8 cellular contexts compared by ENCODE assay signal in the genomic region with DNA sequence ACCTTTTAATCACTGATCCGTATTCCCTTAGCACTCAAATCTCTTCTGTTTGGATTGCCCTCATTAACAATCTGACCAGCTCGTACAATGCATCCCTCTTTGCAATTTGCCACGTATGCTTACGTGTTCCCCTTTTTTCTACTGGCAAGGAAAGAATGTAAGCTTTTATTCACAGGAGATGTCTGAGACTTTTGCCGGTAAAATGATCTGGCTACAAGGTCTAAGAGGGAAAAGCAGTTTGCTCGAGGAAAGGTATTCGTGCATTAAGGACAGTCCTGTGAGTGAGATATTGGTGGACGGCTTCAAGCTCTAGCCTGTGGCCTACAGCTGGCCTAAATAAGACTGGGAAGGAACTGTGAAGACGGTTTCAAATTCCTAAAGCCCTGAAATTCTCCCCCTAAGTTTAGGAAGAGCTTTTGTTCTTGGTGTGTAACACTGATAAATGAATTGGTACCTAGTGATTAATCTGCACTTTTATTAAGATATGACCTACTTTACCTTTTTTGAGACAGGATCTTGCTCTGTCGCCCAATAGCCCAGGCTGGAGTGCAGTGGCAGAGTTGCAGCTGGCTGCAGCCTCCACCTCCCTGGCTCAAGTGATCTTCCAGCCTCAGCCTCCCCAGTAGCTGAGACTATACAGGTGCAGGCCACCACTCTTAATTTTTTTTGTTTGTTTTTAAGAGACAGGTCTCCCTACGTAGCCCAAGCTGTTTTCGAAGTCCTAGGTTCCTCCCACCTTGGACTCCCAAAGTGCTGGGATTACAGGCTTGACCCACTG. TPM values are rescaled to one million over a fixed set of nuclear protein-coding genes. Genes with fewer than 3 reads are reported as not detected.
DNase-seq lines count a peak whose midpoint lies in the region; ATAC-seq and TF ChIP-seq lines count a peak whose summit lies in the region.

No MANE protein-coding gene starts in this region.

- TSS peak; percentile 70 for BruUV-seq in Calu3 (replicated peaks; lab: Mats Ljungman, UMichigan)

- DNase-seq in Calu3 (no peak), thoracic aorta (ENCODE audit: low spot score) (no peak)
- DNase-seq in Jurkat, Clone E6-1 (ENCODE audit: low read depth, low spot score): peak; percentile 12

- H3K4me3 Mint-ChIP-seq in Calu3 (ENCODE audit: low read depth, unreplicated experiment): peak overlapping the region; percentile 81

- WGBS in adipose tissue, 3 donors: 13 to 19% (median 18%) methylated on average over 12 of the region's 12 CpGs

- peak overlapping the region; percentile 81 for H3K27ac Mint-ChIP-seq in Calu3 (ENCODE audit: unreplicated experiment)

- no peaks in the 10 kb centered on the region for H3K27me3 ChIP-seq in layer of hippocampus (ENCODE audit: control insufficient read depth, insufficient read depth, low read length)
- no peaks in the 10 kb centered on the region for H3K27me3 ChIP-seq in thoracic aorta (replicated peaks; ENCODE audit: insufficient read depth)

- peaks cover 16% of the 10 kb centered on the region for H3K4me1 Mint-ChIP-seq in Calu3 (ENCODE audit: low read depth, unreplicated experiment)

- no peaks in the 10 kb centered on the region for H3K9me3 ChIP-seq in thoracic aorta

- H3K27ac ChIP-seq in adipose tissue (ENCODE audit: low read depth, low read length) (peak overlapping the region; percentile 87), layer of hippocampus (ENCODE audit: low read depth, low read length) (peak overlapping the region; percentile 91), thoracic aorta (peak overlapping the region; percentile 90 to 95)

- H3K4me3 ChIP-seq in Jurkat, Clone E6-1 (ENCODE audit: low read length): peak overlapping the region; percentile 99
- H3K4me3 ChIP-seq in thoracic aorta: peak overlapping the region; percentile 90

- peaks cover 31% of the 10 kb centered on the region for H3K36me3 Mint-ChIP-seq in Calu3 (ENCODE audit: insufficient read depth, unreplicated experiment)

- H3K4me1 ChIP-seq in thoracic aorta (ENCODE audit: control insufficient read depth in 1 of 2, low read depth in 2 of 2): peaks cover 30 to 45% of the 10 kb centered on the region in 2 donors

- H3K9me3 Mint-ChIP-seq in Calu3 (ENCODE audit: low read depth, unreplicated experiment): no peaks in the 10 kb centered on the region

- CTCF ChIA-PET in Calu3 (lab: Charles Lee): no interaction called here

- no peak for ATAC-seq in thoracic aorta (ENCODE audit: insufficient number of reproducible peaks, low FRiP score, low read depth)
- no peak for ATAC-seq in GM19455 (IDR thresholded peaks at IDR 0.05; ENCODE audit: unreplicated experiment)
- ATAC-seq in GM19395 (IDR thresholded peaks at IDR 0.05; ENCODE audit: unreplicated experiment): no peak
- no peak for ATAC-seq in GM21576 (IDR thresholded peaks at IDR 0.05; ENCODE audit: unreplicated experiment)

- intact Hi-C loops in Calu3 (cut with micrococcal nuclease; ENCODE audit: unreplicated experiment): no loop called here

- peaks cover 3% of the 10 kb centered on the region for H3K36me3 ChIP-seq in thoracic aorta

- TF ChIP-seq CTCF in Calu3 (IDR thresholded peaks at IDR 0.05; ENCODE audit: unreplicated experiment) (no peak), thoracic aorta (IDR thresholded peaks at IDR 0.05) (no peak)

- no peaks in the 10 kb centered on the region for H3K27me3 Mint-ChIP-seq in Calu3 (ENCODE audit: unreplicated experiment)

RNA-seq across cellular contexts. Expression of a gene that starts 0.9 kb away (rescaled TPM):
- 123 and 134 TPM in 2 replicates for total RNA-seq in Calu3 (2022)
- polyA plus RNA-seq in Jurkat, Clone E6-1 (2012; ENCODE audit: insufficient read depth, insufficient read length): 129 TPM
- 10 to 100 TPM; 37.3 to 80.4 (median 76.5) TPM for polyA plus RNA-seq in adipose tissue
- total RNA-seq in thoracic aorta: 100 to 1,000 TPM; 231 to 266 TPM

RNA-seq across cellular contexts. Expression of a gene that starts 40.4 kb away (rescaled TPM):
- total RNA-seq in Calu3 (2022): 50.9 and 53.4 TPM in 2 replicates
- polyA plus RNA-seq in Jurkat, Clone E6-1 (2012; ENCODE audit: insufficient read depth, insufficient read length): 39.5 TPM
- polyA plus RNA-seq in adipose tissue: 10 to 100 TPM in 2 of 3 donors, 1 to 10 TPM in 1; 8.1 to 20.5 (median 13.2) TPM
- total RNA-seq in thoracic aorta: 10 to 100 TPM; 39.3 to 63.0 TPM

RNA-seq across cellular contexts. Expression of a gene that starts 40.6 kb away (rescaled TPM):
- total RNA-seq in Calu3 (2022) (37.0 and 41.4 TPM in 2 replicates), thoracic aorta (10 to 100 TPM in 1 of 2 donors, 1 to 10 TPM in 1; 8.8 to 29.6 TPM)
- polyA plus RNA-seq in Jurkat, Clone E6-1 (2012; ENCODE audit: insufficient read depth, insufficient read length): 59.2 TPM
- 10 to 100 TPM; 23.4 to 41.9 (median 27.6) TPM for polyA plus RNA-seq in adipose tissue
